In genomic region chr2:209753020-209753419, GRCh38 we compare ENCODE assay signal across 18 cellular contexts. TPM values are rescaled to one million over a fixed set of nuclear protein-coding genes. Genes with fewer than 3 reads are reported as not detected.
DNase-seq lines count a peak whose midpoint lies in the region; ATAC-seq and TF ChIP-seq lines count a peak whose summit lies in the region.
"Had no signal": no experiment of that assay in that cellular context is flagged by ENCODE, and none has a peak within 500 bp of the region (broad histone marks: within the 10 kb centered on the region; RNA-seq: fewer than 3 reads in every experiment).

No MANE protein-coding gene starts in this region.

- H4K5ac ChIP-seq in IMR-90 (ENCODE audit: low read depth, low read length), result no peak overlapping the region

- H3K9ac ChIP-seq in IMR-90 (ENCODE audit: low read depth, low read length) (no peak overlapping the region), adipocyte (ENCODE audit: low read length) (no peak overlapping the region)
- H3K9ac ChIP-seq: BLaER1 had no signal

- H3K4me2 ChIP-seq in IMR-90 (ENCODE audit: low read depth, low read length), result no peak overlapping the region
- H3K4me2 ChIP-seq: BLaER1 had no signal

- no peak overlapping the region for H2BK20ac ChIP-seq in IMR-90 (ENCODE audit: low read depth, low read length)

- no peak overlapping the region for H2BK5ac ChIP-seq in IMR-90 (ENCODE audit: low read depth, low read length, poor library complexity, severe bottlenecking)

- CTCF ChIA-PET in IMR-90 (lab: Yijun Ruan, JAX), result no interaction called here
- CTCF ChIA-PET in CD4-positive, alpha-beta memory T cell (lab: Charles Lee; ENCODE audit: partially characterized antibody), result interaction anchor here (1.1 kb wide), 1 partner anchor 10 kb away, joined by 3 read pairs; no protein-coding TSS in a partner anchor

- no peak overlapping the region for H3K4me3 Mint-ChIP-seq in CD4-positive, alpha-beta memory T cell
- H3K4me3 Mint-ChIP-seq: CD14-positive monocyte; CD4-positive, CD25-positive, alpha-beta regulatory T cell; CD8-positive, alpha-beta T cell had no signal

- no peak overlapping the region for H3K27ac Mint-ChIP-seq in CD4-positive, alpha-beta memory T cell
- H3K27ac Mint-ChIP-seq: CD14-positive monocyte; CD4-positive, CD25-positive, alpha-beta regulatory T cell; CD8-positive, alpha-beta T cell had no signal

- no peak for TF ChIP-seq RAD21 in IMR-90 (IDR thresholded peaks at IDR 0.05; ENCODE audit: low read length)

- H3K27me3 Mint-ChIP-seq in CD4-positive, alpha-beta memory T cell, result peaks cover 0 to 1% of the 10 kb centered on the region in 2 donors
- H3K27me3 Mint-ChIP-seq: CD4-positive, CD25-positive, alpha-beta regulatory T cell had no signal

- no peak for TF ChIP-seq POLR2A in IMR-90 (IDR thresholded peaks at IDR 0.05; ENCODE audit: low read depth, low read length)

- H3K27me3 ChIP-seq in IMR-90 (ENCODE audit: control insufficient read depth, insufficient read depth, low read length) (no peaks in the 10 kb centered on the region), adipocyte (replicated peaks; ENCODE audit: control insufficient read depth, insufficient read depth, low read length) (no peaks in the 10 kb centered on the region)
- no peaks in the 10 kb centered on the region for H3K27me3 ChIP-seq in CD4-positive, alpha-beta memory T cell (ENCODE audit: insufficient read depth, low read length)
- H3K27me3 ChIP-seq: BE2C, BLaER1 had no signal

- no peak overlapping the region for H2AK5ac ChIP-seq in IMR-90 (ENCODE audit: low read depth, low read length)

- no peak overlapping the region for H2BK120ac ChIP-seq in IMR-90 (ENCODE audit: low read depth, low read length)

- BruUV-seq in IMR-90 (replicated peaks; lab: Mats Ljungman, UMichigan), result no TSS peak

- H3K9me3 ChIP-seq in IMR-90 (ENCODE audit: control insufficient read depth, insufficient read depth, low read length) (peaks cover 5% of the 10 kb centered on the region; the same call in 1 of the 2 replicates), adipocyte (ENCODE audit: control insufficient read depth, low read length) (no peaks in the 10 kb centered on the region)
- H3K9me3 ChIP-seq in CD4-positive, alpha-beta memory T cell (ENCODE audit: control insufficient read depth in 1 of 2, low read length in 2 of 2), result no peaks in the 10 kb centered on the region
- H3K9me3 ChIP-seq: BE2C, BLaER1, Caco-2 had no signal

- ATAC-seq in IMR-90 (ENCODE audit: low read depth) (no peak), HG03039 (IDR thresholded peaks at IDR 0.05; ENCODE audit: unreplicated experiment) (no peak)
- ATAC-seq: CD8-positive, alpha-beta T cell had no signal

- H3K23ac ChIP-seq in IMR-90 (ENCODE audit: low read depth, low read length), result no peak overlapping the region

- H3K4me1 ChIP-seq in IMR-90 (ENCODE audit: control insufficient read depth, insufficient read depth, low read length), result no peaks in the 10 kb centered on the region
- no peaks in the 10 kb centered on the region for H3K4me1 ChIP-seq in adipocyte (ENCODE audit: control insufficient read depth, insufficient read depth, low read length)
- H3K4me1 ChIP-seq in CD4-positive, alpha-beta memory T cell (ENCODE audit: insufficient read depth, low read length), result no peaks in the 10 kb centered on the region
- H3K4me1 ChIP-seq: BE2C, BLaER1, Caco-2 had no signal

- dilution Hi-C loops in IMR-90 (cut with HindIII; ENCODE audit: low sequenced_read_pairs, unreplicated experiment), result no loop called here

- H2BK15ac ChIP-seq in IMR-90 (ENCODE audit: low read depth, low read length), result no peak overlapping the region

- H3K56ac ChIP-seq in IMR-90 (ENCODE audit: extremely low read depth, insufficient read depth, low read length), result no peak overlapping the region

- H3K79me1 ChIP-seq in IMR-90 (ENCODE audit: low read depth in 1 of 2, low read length in 2 of 2), result no peaks in the 10 kb centered on the region

- H3K4me3 ChIP-seq in IMR-90 (ENCODE audit: insufficient read depth, low read depth, low read length) (no peak overlapping the region), adipocyte (ENCODE audit: low read length) (no peak overlapping the region)
- no peak overlapping the region for H3K4me3 ChIP-seq in CD4-positive, alpha-beta memory T cell (ENCODE audit: low read length in 2 of 2)
- H3K4me3 ChIP-seq: BLaER1 had no signal

- DNase-seq in IMR-90, result no peak
- peak; percentile 14 for DNase-seq in adipocyte (ENCODE audit: low read depth)
- DNase-seq in fibroblast of gingiva (ENCODE audit: low read depth), result peak; percentile 5
- DNase-seq in CD4-positive, alpha-beta memory T cell, result no peak
- DNase-seq: 8988T; ACHN; BE2C; C1 segment of cervical spinal cord; Caco-2; Calu3; CD4-positive, CD25-positive, alpha-beta regulatory T cell; CD8-positive, alpha-beta T cell; DMS79 treated with DMSO at 0.1 percent for 48 hours; GF-D8 had no signal

- no peaks in the 10 kb centered on the region for H3K36me3 ChIP-seq in IMR-90 (ENCODE audit: control insufficient read depth, insufficient read depth, low read length)
- no peaks in the 10 kb centered on the region for H3K36me3 ChIP-seq in adipocyte (ENCODE audit: control insufficient read depth, insufficient read depth, low read length, severe bottlenecking)
- no peaks in the 10 kb centered on the region for H3K36me3 ChIP-seq in CD4-positive, alpha-beta memory T cell (ENCODE audit: insufficient read depth, low read length)
- H3K36me3 ChIP-seq: BE2C, BLaER1 had no signal

- no peak overlapping the region for H3K4ac ChIP-seq in IMR-90 (ENCODE audit: low read depth, low read length)

- no peak for TF ChIP-seq CTCF in IMR-90 (conservative IDR thresholded peaks at IDR 0.05; ENCODE audit: low read depth, low read length)

- in situ Hi-C loops in IMR-90 (cut with MboI; ENCODE audit: low sequenced_read_pairs), result no loop called here

- WGBS in IMR-90 (ENCODE audit: extremely low coverage in 2 of 2, insufficient read length in 1 of 2), 2 experiments, result no CpG with 5 or more reads among the region's 3 CpGs

- no peak overlapping the region for H2AFZ ChIP-seq in IMR-90 (replicated peaks; ENCODE audit: low read length, poor library complexity)

- no peaks in the 10 kb centered on the region for H3K9me1 ChIP-seq in IMR-90 (ENCODE audit: insufficient read depth, low read length)

- no peak overlapping the region for H3K18ac ChIP-seq in IMR-90 (ENCODE audit: low read depth, low read length)

- POLR2A ChIA-PET in IMR-90 (lab: Charles Lee; ENCODE audit: unreplicated experiment), result no interaction called here
- POLR2A ChIA-PET in CD4-positive, alpha-beta memory T cell (lab: Charles Lee; ENCODE audit: partially characterized antibody), result no interaction called here

- no peak overlapping the region for H2AK9ac ChIP-seq in IMR-90 (replicated peaks; ENCODE audit: low read depth, low read length, poor library complexity)

- H3K36me3 Mint-ChIP-seq in CD4-positive, alpha-beta memory T cell, result no peaks in the 10 kb centered on the region
- H3K36me3 Mint-ChIP-seq: CD14-positive monocyte; CD4-positive, CD25-positive, alpha-beta regulatory T cell; CD8-positive, alpha-beta T cell had no signal

- H3K14ac ChIP-seq in IMR-90 (replicated peaks; ENCODE audit: low read depth, low read length), result no peak overlapping the region

- no peak overlapping the region for H4K91ac ChIP-seq in IMR-90 (ENCODE audit: insufficient read depth, low read depth, low read length)

- no peaks in the 10 kb centered on the region for H4K20me1 ChIP-seq in IMR-90 (ENCODE audit: insufficient read depth, low read length)
- H4K20me1 ChIP-seq: BLaER1 had no signal

- no peak overlapping the region for H3K27ac ChIP-seq in IMR-90 (ENCODE audit: insufficient read depth, low read length)
- no peak overlapping the region for H3K27ac ChIP-seq in CD4-positive, alpha-beta memory T cell (ENCODE audit: low read depth, low read length)
- H3K27ac ChIP-seq: BLaER1 had no signal

- intact Hi-C loops in IMR-90 (cut with micrococcal nuclease), result no loop called here
- intact Hi-C loops in CD4-positive, alpha-beta memory T cell (cut with micrococcal nuclease), result no loop called here

- no peak overlapping the region for H4K8ac ChIP-seq in IMR-90 (ENCODE audit: low read depth in 2 of 2, low read length in 2 of 2)

- H3K4me1 Mint-ChIP-seq in CD4-positive, alpha-beta memory T cell, result no peaks in the 10 kb centered on the region
- H3K4me1 Mint-ChIP-seq: CD14-positive monocyte; CD4-positive, CD25-positive, alpha-beta regulatory T cell had no signal

- peaks cover 0 to 6% (median 2%) of the 10 kb centered on the region in 8 donors for H3K9me3 Mint-ChIP-seq in CD4-positive, alpha-beta memory T cell
- H3K9me3 Mint-ChIP-seq: CD8-positive, alpha-beta T cell had no signal

TF ChIP-seq in IMR-90, 13 proteins besides CTCF, POLR2A, EP300 and RAD21:
- TF ChIP-seq MAZ (IDR thresholded peaks at IDR 0.05; ENCODE audit: borderline replicate concordance, low read depth, low read length), result no peak
- TF ChIP-seq CEBPB (IDR thresholded peaks at IDR 0.05; ENCODE audit: low read depth, low read length), result 0 out of 2 replicates have a peak, but pooled peaks have one; percentile 33
- TF ChIP-seq USF2 (IDR thresholded peaks at IDR 0.05; ENCODE audit: low read depth, low read length), result no peak
- TF ChIP-seq FOS (IDR thresholded peaks at IDR 0.05; ENCODE audit: low read depth, low read length), result no peak
- no peak for TF ChIP-seq MAFK (IDR thresholded peaks at IDR 0.05; ENCODE audit: low read depth, low read length)
TF ChIP-seq in IMR-90: peak in this region for 1.

RNA-seq across cellular contexts. Expression of gene UNC80, which starts 18.6 kb away (rescaled TPM):
- not detected in 2 replicates for total RNA-seq in IMR-90 (2012; rRNA removed)
- polyA plus RNA-seq in IMR-90 (2012; rRNA removed), result not detected in 2 replicates
- polyA plus RNA-seq in IMR-90 (2012; cell fraction: cytosol; rRNA removed), result not detected in 2 replicates
- not detected in 2 replicates for polyA plus RNA-seq in IMR-90 (2012; cell fraction: nucleus; rRNA removed; ENCODE audit: low replicate concordance)
- total RNA-seq in CD4-positive, alpha-beta memory T cell, result not detected
- not detected for polyA plus RNA-seq in CD4-positive, alpha-beta memory T cell
- total RNA-seq: Caco-2; Calu3; CD4-positive, CD25-positive, alpha-beta regulatory T cell; CD8-positive, alpha-beta T cell had no signal
- polyA plus RNA-seq: AG04450; CD14-positive monocyte; CD4-positive, CD25-positive, alpha-beta regulatory T cell had no signal

Comparison
In these comparisons a context has a peak if more than half of its experiments do, and no peak if none do; other contexts are left out.
1. DNase-seq: peak in adipocyte (single experiment) and fibroblast of gingiva (single experiment); none in IMR-90 (single experiment) and CD4-positive, alpha-beta memory T cell (0 of 5).